ENCODE assay signal across 14 cellular contexts in genomic region chr11:83047515-83048225, GRCh38. TPM values are rescaled to one million over a fixed set of nuclear protein-coding genes. Genes with fewer than 3 reads are reported as not detected.
DNase-seq lines count a peak whose midpoint lies in the region; FAIRE-seq and TF ChIP-seq lines count a peak whose summit lies in the region.
"Had no signal": no experiment of that assay in that cellular context is flagged by ENCODE, and none has a peak within 500 bp of the region (broad histone marks: within the 10 kb centered on the region; RNA-seq: fewer than 3 reads in every experiment).

No MANE protein-coding gene starts in this region.

- peak overlapping the region; percentile 54 for H3K27ac ChIP-seq in brain microvascular endothelial cell
- H3K27ac ChIP-seq in rectal smooth muscle tissue (ENCODE audit: low read depth, low read length) = peak overlapping the region; percentile 4

- CTCF ChIA-PET in activated naive CD4-positive, alpha-beta T cell treated with anti-CD3 and anti-CD28 coated beads, Interleukin-2, amount 10 ng/mL, durations not matched to agents 7 days and 5 days (lab: Charles Lee) = no interaction called here

- TF ChIP-seq CTCF in brain microvascular endothelial cell (IDR thresholded peaks at IDR 0.05; ENCODE audit: low read depth, low read length, missing control alignments) = no peak

- H3K4me1 ChIP-seq in rectal smooth muscle tissue (ENCODE audit: control insufficient read depth, insufficient read depth, low read length) = peaks cover 19% of the 10 kb centered on the region

- FAIRE-seq in GM19239 (lab: Jason Lieb, UNC) = peak; percentile 4

- in situ Hi-C loops in brain microvascular endothelial cell (cut with HindIII; ENCODE audit: low pct_ligation_motif_present, low sequenced_read_pairs) = no loop called here

- peaks cover 2% of the 10 kb centered on the region for H3K4me1 Mint-ChIP-seq in activated naive CD4-positive, alpha-beta T cell treated with anti-CD3 and anti-CD28 coated beads, Interleukin-2, amount 10 ng/mL, durations not matched to agents 7 days and 5 days

- H3K27me3 ChIP-seq in brain microvascular endothelial cell (replicated peaks) (no peaks in the 10 kb centered on the region), rectal smooth muscle tissue (ENCODE audit: control insufficient read depth, insufficient read depth, low read length) (no peaks in the 10 kb centered on the region), H7 (ENCODE audit: control insufficient read depth, insufficient read depth, low read length) (no peaks in the 10 kb centered on the region)

- H3K9ac ChIP-seq in rectal smooth muscle tissue (ENCODE audit: low read length) = no peak overlapping the region

- no peaks in the 10 kb centered on the region for H3K36me3 ChIP-seq in brain microvascular endothelial cell (replicated peaks)
- H3K36me3 ChIP-seq in rectal smooth muscle tissue (ENCODE audit: control insufficient read depth, insufficient read depth, low read length) = no peaks in the 10 kb centered on the region
- H3K36me3 ChIP-seq in H7 (replicated peaks; ENCODE audit: control insufficient read depth, insufficient read depth, low read length) = no peaks in the 10 kb centered on the region

- no peak overlapping the region for H3K27ac Mint-ChIP-seq in activated naive CD4-positive, alpha-beta T cell treated with anti-CD3 and anti-CD28 coated beads, Interleukin-2, amount 10 ng/mL, durations not matched to agents 7 days and 5 days
- H3K27ac Mint-ChIP-seq: activated naive CD4-positive, alpha-beta T cell treated with anti-CD3 and anti-CD28 coated beads for 36 hours; stimulated activated naive CD8-positive, alpha-beta T cell treated with anti-CD3 and anti-CD28 coated beads, Interleukin-15, amount 100 ng/mL, for 72 hours had no signal

- H3K27me3 Mint-ChIP-seq in activated naive CD4-positive, alpha-beta T cell treated with anti-CD3 and anti-CD28 coated beads, Interleukin-2, amount 10 ng/mL, durations not matched to agents 7 days and 5 days = no peaks in the 10 kb centered on the region
- H3K27me3 Mint-ChIP-seq: stimulated activated naive CD8-positive, alpha-beta T cell treated with anti-CD3 and anti-CD28 coated beads, Interleukin-15, amount 100 ng/mL, for 72 hours had no signal

- H3K36me3 Mint-ChIP-seq in activated naive CD4-positive, alpha-beta T cell treated with anti-CD3 and anti-CD28 coated beads, Interleukin-2, amount 10 ng/mL, durations not matched to agents 7 days and 5 days = peaks cover 1% of the 10 kb centered on the region

- no peak overlapping the region for H3K4me3 ChIP-seq in brain microvascular endothelial cell (ENCODE audit: low read depth, low read length)
- H3K4me3 ChIP-seq in rectal smooth muscle tissue (ENCODE audit: low read length) = no peak overlapping the region
- H3K4me3 ChIP-seq in H7 (ENCODE audit: insufficient read depth, low read depth, low read length) = no peak overlapping the region

- no peak for DNase-seq in GM19239 (ENCODE audit: insufficient read length, low spot score)
- DNase-seq in NCI-H187 treated with DMSO at 0.1 percent for 48 hours (lab: John Stamatoyannopoulos, UW) = peak; percentile 88
- no peak for DNase-seq in brain microvascular endothelial cell
- no peak for DNase-seq in H7
- DNase-seq in SW480 (ENCODE audit: low spot score) = no peak
- DNase-seq in DMS 273 (lab: John Stamatoyannopoulos, UW; ENCODE audit: unreplicated experiment) = no peak
- DNase-seq in activated naive CD4-positive, alpha-beta T cell treated with anti-CD3 and anti-CD28 coated beads, Interleukin-2, amount 10 ng/mL, durations not matched to agents 7 days and 5 days = no peak
- DNase-seq: activated naive CD4-positive, alpha-beta T cell treated with anti-CD3 and anti-CD28 coated beads for 36 hours; glutamatergic neuron; nucleus accumbens; stimulated activated CD4-positive, alpha-beta T cell treated with anti-CD3 and anti-CD28 coated beads, Interleukin-1b, Interleukin-23, amount 100 ng/mL, for 48 hours; stimulated activated naive CD8-positive, alpha-beta T cell treated with anti-CD3 and anti-CD28 coated beads, Interleukin-15, amount 100 ng/mL, for 72 hours; T-helper 2 cell had no signal

- H3K9me3 Mint-ChIP-seq in activated naive CD4-positive, alpha-beta T cell treated with anti-CD3 and anti-CD28 coated beads, Interleukin-2, amount 10 ng/mL, durations not matched to agents 7 days and 5 days = peaks cover 2% of the 10 kb centered on the region

- H3K4me3 Mint-ChIP-seq in activated naive CD4-positive, alpha-beta T cell treated with anti-CD3 and anti-CD28 coated beads, Interleukin-2, amount 10 ng/mL, durations not matched to agents 7 days and 5 days = no peak overlapping the region
- H3K4me3 Mint-ChIP-seq: activated naive CD4-positive, alpha-beta T cell treated with anti-CD3 and anti-CD28 coated beads for 36 hours; stimulated activated naive CD8-positive, alpha-beta T cell treated with anti-CD3 and anti-CD28 coated beads, Interleukin-15, amount 100 ng/mL, for 72 hours had no signal

RNA-seq across cellular contexts. Expression of gene RAB30, which starts 24.0 kb away (rescaled TPM):
- 4.5 and 6.2 TPM in 2 replicates for total RNA-seq in H7 (2014; rRNA removed; shearing (Covaris generic))
